ENCODE assay signal across 1 cellular context in the genomic region with DNA sequence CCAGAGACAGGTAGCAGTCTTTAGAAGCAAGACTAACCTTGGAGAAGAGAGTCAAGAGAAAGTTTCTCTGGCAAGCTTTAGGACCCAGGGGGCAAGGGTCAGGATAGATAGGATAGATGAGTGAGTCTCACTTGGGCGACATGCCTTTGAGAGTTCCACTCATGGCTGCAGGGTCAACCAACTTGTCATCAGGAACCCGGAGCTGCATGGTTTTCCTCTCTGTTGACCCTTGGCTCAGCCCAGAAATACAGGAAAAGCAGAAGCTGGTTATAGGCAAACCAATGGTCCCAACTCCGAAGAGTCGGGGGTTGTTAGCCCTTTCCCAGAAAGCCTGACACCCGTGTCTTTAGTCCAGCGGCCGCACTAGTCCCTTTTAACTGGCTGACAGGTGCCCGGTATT. TPM values are rescaled to one million over a fixed set of nuclear protein-coding genes. Genes with fewer than 3 reads are reported as not detected.
"Had no signal": no experiment of that assay in that cellular context is flagged by ENCODE, and none has a peak within 500 bp of the region (broad histone marks: within the 10 kb centered on the region; RNA-seq: fewer than 3 reads in every experiment).

No MANE protein-coding gene starts in this region.

RNA-seq across cellular contexts. Expression of gene AKR1C2, which starts 55.6 kb away (rescaled TPM):
- total RNA-seq: H7 had no signal
